Comparison of ENCODE assay signal across 25 cellular contexts in the genomic region with DNA sequence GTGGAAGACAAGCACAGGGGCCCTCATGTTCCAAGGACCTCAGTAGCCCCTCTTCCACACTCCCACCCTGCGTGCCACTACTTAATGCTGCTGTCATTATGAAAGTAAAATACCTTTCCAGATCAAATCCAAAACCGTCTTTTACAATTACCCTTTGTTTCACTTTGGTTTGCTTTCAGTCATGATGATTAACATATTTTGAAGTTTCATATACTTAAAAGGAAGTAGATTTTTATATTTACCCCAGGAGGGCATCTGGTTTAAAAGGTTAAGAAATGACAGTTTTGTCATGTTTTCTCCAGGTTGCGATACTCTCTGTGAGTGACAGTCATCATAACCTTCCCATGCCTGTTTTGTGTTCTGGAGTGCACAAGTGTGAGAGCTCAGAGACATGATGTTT.
DNase-seq lines count a peak whose midpoint lies in the region; ATAC-seq and TF ChIP-seq lines count a peak whose summit lies in the region.
"Had no signal": no experiment of that assay in that cellular context is flagged by ENCODE, and none has a peak within 500 bp of the region (broad histone marks: within the 10 kb centered on the region; RNA-seq: fewer than 3 reads in every experiment).

No MANE protein-coding gene starts in this region.

- H3K27ac ChIP-seq in OCI-LY3 (ENCODE audit: low read length): peak overlapping the region; percentile 27; the same call in 1 of the 2 replicates
- H3K27ac ChIP-seq: BLaER1 treated with 17β-estradiol and CSF1 and Interleukin-3, amounts not matched to agents 10 nM and 100 nM; brain microvascular endothelial cell; neural progenitor cell; parathyroid adenoma; spleen had no signal

- H3K9ac ChIP-seq in OCI-LY3 (ENCODE audit: low read length): peak overlapping the region; percentile 30; the same call in 1 of the 2 replicates
- H3K9ac ChIP-seq: BLaER1 treated with 17β-estradiol and CSF1 and Interleukin-3, amounts not matched to agents 10 nM and 100 nM; neural progenitor cell; parathyroid adenoma; SK-N-SH had no signal

- peak overlapping the region; percentile 66 for H3K4me2 ChIP-seq in OCI-LY3 (ENCODE audit: low read length)
- H3K4me2 ChIP-seq: BLaER1 treated with 17β-estradiol and CSF1 and Interleukin-3, amounts not matched to agents 10 nM and 100 nM; neural progenitor cell had no signal

- no peak for TF ChIP-seq CTCF in GM10266 (IDR thresholded peaks at IDR 0.05; ENCODE audit: control insufficient read depth, insufficient read depth, low read depth, missing control alignments)
- no peak for TF ChIP-seq CTCF in OCI-LY3 (IDR thresholded peaks at IDR 0.05; ENCODE audit: low read depth, low read length)

- no peaks in the 10 kb centered on the region for H4K20me1 ChIP-seq in OCI-LY3 (ENCODE audit: insufficient read depth, low read length)
- H4K20me1 ChIP-seq: BLaER1 treated with 17β-estradiol and CSF1 and Interleukin-3, amounts not matched to agents 10 nM and 100 nM had no signal

- peaks cover 15% of the 10 kb centered on the region for H3K4me1 ChIP-seq in OCI-LY3 (ENCODE audit: low read length)
- H3K4me1 ChIP-seq: BLaER1 treated with 17β-estradiol and CSF1 and Interleukin-3, amounts not matched to agents 10 nM and 100 nM; neural progenitor cell; parathyroid adenoma; spleen had no signal

- H3K9me3 ChIP-seq in OCI-LY3 (ENCODE audit: insufficient read depth, low read length): no peaks in the 10 kb centered on the region
- H3K9me3 ChIP-seq: SK-N-SH, spleen had no signal

- peak overlapping the region; percentile 41 for H3K4me3 ChIP-seq in OCI-LY3 (ENCODE audit: low read length)
- H3K4me3 ChIP-seq: BLaER1 treated with 17β-estradiol and CSF1 and Interleukin-3, amounts not matched to agents 10 nM and 100 nM; neural progenitor cell; spleen had no signal

- peak; percentile 50 for ATAC-seq in GM19397 (IDR thresholded peaks at IDR 0.05; ENCODE audit: unreplicated experiment)
- peak; percentile 77 for ATAC-seq in HG02642 (IDR thresholded peaks at IDR 0.05; ENCODE audit: poor library complexity, unreplicated experiment)
- ATAC-seq in GM18511 (IDR thresholded peaks at IDR 0.05; ENCODE audit: unreplicated experiment): no peak
- ATAC-seq: HepG2, left lobe of liver, T-helper 17 cell had no signal

- DNase-seq in GM10266 (ENCODE audit: extremely low spot score): peak; percentile 33
- DNase-seq in SKM-1 treated with dmso at 0.1 percent for 144 hours (lab: John Stamatoyannopoulos, UW; ENCODE audit: unreplicated experiment): no peak
- no peak for DNase-seq in ecto neural progenitor cell (ENCODE audit: low spot score)
- DNase-seq: activated CD8-positive, alpha-beta memory T cell treated with anti-CD3 and anti-CD28 coated beads for 24 hours; activated naive CD4-positive, alpha-beta T cell treated with Interleukin-2 at 50 U/mL for 16 hours; activated T-cell treated with anti-CD3 and anti-CD28 coated beads, Interleukin-2, amount 50 U/mL, for 48 hours; amniotic stem cell; brain microvascular endothelial cell; effector CD4-positive, alpha-beta T cell; Kasumi-1; MV-4-11; NCI-H1436 treated with DMSO at 0.1 percent for 48 hours; NCI-H446; SK-N-SH; spleen; T-helper 17 cell had no signal

- no peaks in the 10 kb centered on the region for H3K36me3 ChIP-seq in OCI-LY3 (replicated peaks; ENCODE audit: low read depth, low read length)
- H3K36me3 ChIP-seq: BLaER1 treated with 17β-estradiol and CSF1 and Interleukin-3, amounts not matched to agents 10 nM and 100 nM; brain microvascular endothelial cell; neural progenitor cell; spleen had no signal

- no peaks in the 10 kb centered on the region for H3K79me2 ChIP-seq in OCI-LY3 (ENCODE audit: low read length)
- H3K79me2 ChIP-seq: parathyroid adenoma had no signal

- no peaks in the 10 kb centered on the region for H3K27me3 ChIP-seq in OCI-LY3 (ENCODE audit: low read depth, low read length)
- H3K27me3 ChIP-seq: BLaER1 treated with 17β-estradiol and CSF1 and Interleukin-3, amounts not matched to agents 10 nM and 100 nM; brain microvascular endothelial cell; neural progenitor cell had no signal

- peak overlapping the region; percentile 72; the same call in 1 of the 2 replicates for H2AFZ ChIP-seq in OCI-LY3 (ENCODE audit: low read depth, low read length)
- H2AFZ ChIP-seq: neural progenitor cell, parathyroid adenoma had no signal
